8 cellular contexts compared by ENCODE assay signal in genomic region chr7:116863168-116863670, GRCh38. TPM values are rescaled to one million over a fixed set of nuclear protein-coding genes. Genes with fewer than 3 reads are reported as not detected.
DNase-seq lines count a peak whose midpoint lies in the region; ATAC-seq and TF ChIP-seq lines count a peak whose summit lies in the region.

No MANE protein-coding gene starts in this region.

- peak overlapping the region; percentile 91 to 99 (median 95) for H3K9ac ChIP-seq in BLaER1 treated with 17β-estradiol and CSF1 and Interleukin-3, amounts not matched to agents 10 nM and 100 nM

- H3K27me3 ChIP-seq in BLaER1 treated with 17β-estradiol and CSF1 and Interleukin-3, amounts not matched to agents 10 nM and 100 nM, result no peaks in the 10 kb centered on the region
- H3K27me3 ChIP-seq in foreskin keratinocyte, result no peaks in the 10 kb centered on the region
- no peaks in the 10 kb centered on the region for H3K27me3 ChIP-seq in neutrophil

- peak overlapping the region; percentile 82 to 96 (median 90) for H3K4me2 ChIP-seq in BLaER1 treated with 17β-estradiol and CSF1 and Interleukin-3, amounts not matched to agents 10 nM and 100 nM

- ATAC-seq in GM19035 (IDR thresholded peaks at IDR 0.05; ENCODE audit: unreplicated experiment), result peak; percentile 2
- no peak for ATAC-seq in activated CD8-positive, alpha-beta T cell treated with anti-CD3 and anti-CD28 coated beads, Interleukin-2, amount 10 ng/mL, durations not matched to agents 7 days and 5 days
- peak; percentile 1 for ATAC-seq in foreskin keratinocyte
- no peak for ATAC-seq in GM19324 (IDR thresholded peaks at IDR 0.05; ENCODE audit: low FRiP score, unreplicated experiment)
- ATAC-seq in esophagus mucosa, result no peak

- peaks cover 9 to 75% (median 26%) of the 10 kb centered on the region in 10 experiments for H3K4me1 ChIP-seq in BLaER1 treated with 17β-estradiol and CSF1 and Interleukin-3, amounts not matched to agents 10 nM and 100 nM
- H3K4me1 ChIP-seq in foreskin keratinocyte (peaks cover 4% of the 10 kb centered on the region), neutrophil (ENCODE audit: control insufficient read depth in 1 of 2, insufficient read depth in 1 of 2, low read depth in 1 of 2, low read length in 1 of 2) (peaks cover 46 to 56% of the 10 kb centered on the region in 2 experiments)

- peaks cover 0 to 13% (median 4%) of the 10 kb centered on the region in 11 experiments; a peak in 4 of 22 replicates for H3K9me3 ChIP-seq in BLaER1 treated with 17β-estradiol and CSF1 and Interleukin-3, amounts not matched to agents 10 nM and 100 nM (replicated peaks in 1 of 11)
- H3K9me3 ChIP-seq in neutrophil, result no peaks in the 10 kb centered on the region

- peaks cover 0 to 33% (median 21%) of the 10 kb centered on the region in 11 experiments; a peak in 19 of 22 replicates for H3K36me3 ChIP-seq in BLaER1 treated with 17β-estradiol and CSF1 and Interleukin-3, amounts not matched to agents 10 nM and 100 nM
- H3K36me3 ChIP-seq in neutrophil, result no peaks in the 10 kb centered on the region

- CTCF ChIA-PET in activated CD8-positive, alpha-beta T cell treated with anti-CD3 and anti-CD28 coated beads, Interleukin-2, amount 10 ng/mL, durations not matched to agents 7 days and 5 days (lab: Charles Lee), result no interaction called here

- peaks cover 49 to 54% (median 52%) of the 10 kb centered on the region in 11 experiments for H4K20me1 ChIP-seq in BLaER1 treated with 17β-estradiol and CSF1 and Interleukin-3, amounts not matched to agents 10 nM and 100 nM

- H3K4me3 ChIP-seq in BLaER1 treated with 17β-estradiol and CSF1 and Interleukin-3, amounts not matched to agents 10 nM and 100 nM, result peak overlapping the region; percentile 82 to 98 (median 88)
- H3K4me3 ChIP-seq in Jurkat, Clone E6-1 (ENCODE audit: low read length), result peak overlapping the region; percentile 85
- peak overlapping the region; percentile 81 to 94 for H3K4me3 ChIP-seq in neutrophil (ENCODE audit: low read depth in 1 of 2, low read length in 1 of 2)

- no peaks in the 10 kb centered on the region for H3K9me3 Mint-ChIP-seq in activated CD8-positive, alpha-beta T cell treated with anti-CD3 and anti-CD28 coated beads, Interleukin-2, amount 10 ng/mL, durations not matched to agents 7 days and 5 days (ENCODE audit: insufficient read depth)

- H3K36me3 Mint-ChIP-seq in activated CD8-positive, alpha-beta T cell treated with anti-CD3 and anti-CD28 coated beads, Interleukin-2, amount 10 ng/mL, durations not matched to agents 7 days and 5 days (ENCODE audit: low read depth), result peaks cover 14% of the 10 kb centered on the region

- POLR2A ChIA-PET in activated CD8-positive, alpha-beta T cell treated with anti-CD3 and anti-CD28 coated beads, Interleukin-2, amount 10 ng/mL, durations not matched to agents 7 days and 5 days (lab: Charles Lee), result no interaction called here

- H3K4me3 Mint-ChIP-seq in activated CD8-positive, alpha-beta T cell treated with anti-CD3 and anti-CD28 coated beads, Interleukin-2, amount 10 ng/mL, durations not matched to agents 7 days and 5 days, result peak overlapping the region; percentile 98

- peaks cover 5% of the 10 kb centered on the region for H3K27me3 Mint-ChIP-seq in activated CD8-positive, alpha-beta T cell treated with anti-CD3 and anti-CD28 coated beads, Interleukin-2, amount 10 ng/mL, durations not matched to agents 7 days and 5 days (ENCODE audit: low read depth)

- peak overlapping the region; percentile 97 for H3K27ac Mint-ChIP-seq in activated CD8-positive, alpha-beta T cell treated with anti-CD3 and anti-CD28 coated beads, Interleukin-2, amount 10 ng/mL, durations not matched to agents 7 days and 5 days

- no peak for DNase-seq in Jurkat, Clone E6-1 (ENCODE audit: low read depth, low spot score)
- DNase-seq in activated CD8-positive, alpha-beta T cell treated with anti-CD3 and anti-CD28 coated beads, Interleukin-2, amount 10 ng/mL, durations not matched to agents 7 days and 5 days, result no peak
- DNase-seq in foreskin keratinocyte, result no peak

- H3K4me1 Mint-ChIP-seq in activated CD8-positive, alpha-beta T cell treated with anti-CD3 and anti-CD28 coated beads, Interleukin-2, amount 10 ng/mL, durations not matched to agents 7 days and 5 days (ENCODE audit: low read depth), result peaks cover 42% of the 10 kb centered on the region

- no peak for TF ChIP-seq CTCF in foreskin keratinocyte (conservative IDR thresholded peaks at IDR 0.05)
- TF ChIP-seq CTCF in neutrophil (IDR thresholded peaks at IDR 0.05), result no peak

- H3K27ac ChIP-seq in BLaER1 treated with 17β-estradiol and CSF1 and Interleukin-3, amounts not matched to agents 10 nM and 100 nM, result peak overlapping the region; percentile 91 to 100 (median 95)
- H3K27ac ChIP-seq in foreskin keratinocyte (peak overlapping the region; percentile 87), neutrophil (peak overlapping the region; percentile 97)

RNA-seq across cellular contexts. Expression of gene CAPZA2, which starts 0.8 kb away (rescaled TPM):
- polyA plus RNA-seq in Jurkat, Clone E6-1 (2012; ENCODE audit: insufficient read depth, insufficient read length), result 73.1 TPM
- 100 to 1,000 TPM; 144 to 154 TPM for total RNA-seq in activated CD8-positive, alpha-beta T cell treated with anti-CD3 and anti-CD28 coated beads, Interleukin-2, amount 10 ng/mL, durations not matched to agents 7 days and 5 days
- total RNA-seq in foreskin keratinocyte (112 and 116 TPM in 2 replicates), esophagus mucosa (115 TPM)
- polyA plus RNA-seq in foreskin keratinocyte, result 37.2 and 49.6 TPM in 2 replicates

Comparison
In these comparisons a context has a peak if more than half of its experiments do, and no peak if none do; other contexts are left out.
1. ATAC-seq: peak in GM19035 (single experiment) and foreskin keratinocyte (single experiment); none in activated CD8-positive, alpha-beta T cell treated with anti-CD3 and anti-CD28 coated beads, Interleukin-2, amount 10 ng/mL, durations not matched to agents 7 days and 5 days (single experiment), GM19324 (single experiment) and esophagus mucosa (single experiment).
2. Peak in every context shown above with its lines, with median percentiles within 50 percentile points of each other: H3K27ac ChIP-seq and H3K4me3 ChIP-seq.